In genomic region chr7:24836084-24836483, GRCh38 we compare ENCODE assay signal across 8 cellular contexts.
A peak's percentile ranks its signal among the peaks of the same experiment; 100 is the strongest.
DNase-seq lines count a peak whose midpoint lies in the region; ATAC-seq and TF ChIP-seq lines count a peak whose summit lies in the region.

No MANE protein-coding gene starts in this region.

- H3K4me1 ChIP-seq in gastrocnemius medialis: no peaks in the 10 kb centered on the region

- no peak overlapping the region for H3K4me3 ChIP-seq in HL-60 (replicated peaks; ENCODE audit: insufficient read depth, low read length)
- H3K4me3 ChIP-seq in gastrocnemius medialis: no peak overlapping the region

- peak overlapping the region in 1 of 2 donors; percentile 84 for H3K27ac Mint-ChIP-seq in effector memory CD8-positive, alpha-beta T cell

- H3K9me3 Mint-ChIP-seq in effector memory CD8-positive, alpha-beta T cell: no peaks in the 10 kb centered on the region

- H3K27me3 ChIP-seq in HL-60 (ENCODE audit: insufficient read depth, poor library complexity, severe bottlenecking): no peaks in the 10 kb centered on the region
- H3K27me3 ChIP-seq in gastrocnemius medialis: no peaks in the 10 kb centered on the region

- ATAC-seq in GM18520 (IDR thresholded peaks at IDR 0.05; ENCODE audit: unreplicated experiment): peak; percentile 67
- ATAC-seq in GM21723 (IDR thresholded peaks at IDR 0.05; ENCODE audit: unreplicated experiment): peak; percentile 84
- ATAC-seq in effector memory CD8-positive, alpha-beta T cell (replicated peaks): peak; percentile 89
- no peak for ATAC-seq in gastrocnemius medialis

- no peaks in the 10 kb centered on the region for H3K36me3 ChIP-seq in gastrocnemius medialis

- intact Hi-C loops in gastrocnemius medialis (cut with DNase I; ENCODE audit: low total_unique reads): no loop called here

- in situ Hi-C loops in gastrocnemius medialis (cut with MboI; ENCODE audit: low sequenced_read_pairs in 4 of 4): no loop called here

- DNase-seq in HL-60 (ENCODE audit: low read depth in 1 of 2, low spot score in 1 of 2) (peak in 1 of 2 experiments; percentile 55), kidney tubule cell (ENCODE audit: low spot score) (no peak), gastrocnemius medialis (no peak), cerebellum (ENCODE audit: low spot score) (no peak), HuH-7.5 (ENCODE audit: low spot score) (no peak)
- DNase-seq in effector memory CD8-positive, alpha-beta T cell: no peak

- H3K27me3 Mint-ChIP-seq in effector memory CD8-positive, alpha-beta T cell: no peaks in the 10 kb centered on the region

- peak overlapping the region; percentile 15 to 61 for H3K4me3 Mint-ChIP-seq in effector memory CD8-positive, alpha-beta T cell

- TF ChIP-seq CTCF in HL-60 (IDR thresholded peaks at IDR 0.05; ENCODE audit: insufficient read depth, low read length): no peak
- no peak for TF ChIP-seq CTCF in gastrocnemius medialis (IDR thresholded peaks at IDR 0.05 in 4 of 5, conservative IDR thresholded peaks at IDR 0.05 in 1 of 5)

- H3K36me3 Mint-ChIP-seq in effector memory CD8-positive, alpha-beta T cell (ENCODE audit: insufficient read depth): peaks cover 31% of the 10 kb centered on the region

- peaks cover 16 to 26% of the 10 kb centered on the region in 2 donors for H3K4me1 Mint-ChIP-seq in effector memory CD8-positive, alpha-beta T cell (ENCODE audit: low read depth in 2 of 2)

- TF ChIP-seq POLR2A in gastrocnemius medialis (IDR thresholded peaks at IDR 0.05): no peak

- no peaks in the 10 kb centered on the region for H3K9me3 ChIP-seq in gastrocnemius medialis

- peak overlapping the region; percentile 31; the same call in 1 of the 2 replicates for H3K27ac ChIP-seq in HL-60 (replicated peaks)
- H3K27ac ChIP-seq in gastrocnemius medialis: no peak overlapping the region

Comparison
In these comparisons a context has a peak if more than half of its experiments do, and no peak if none do; other contexts are left out.
1. ATAC-seq: peak in GM18520 (single experiment), GM21723 (single experiment) and effector memory CD8-positive, alpha-beta T cell (single experiment); none in gastrocnemius medialis (0 of 2).